In the genomic region with DNA sequence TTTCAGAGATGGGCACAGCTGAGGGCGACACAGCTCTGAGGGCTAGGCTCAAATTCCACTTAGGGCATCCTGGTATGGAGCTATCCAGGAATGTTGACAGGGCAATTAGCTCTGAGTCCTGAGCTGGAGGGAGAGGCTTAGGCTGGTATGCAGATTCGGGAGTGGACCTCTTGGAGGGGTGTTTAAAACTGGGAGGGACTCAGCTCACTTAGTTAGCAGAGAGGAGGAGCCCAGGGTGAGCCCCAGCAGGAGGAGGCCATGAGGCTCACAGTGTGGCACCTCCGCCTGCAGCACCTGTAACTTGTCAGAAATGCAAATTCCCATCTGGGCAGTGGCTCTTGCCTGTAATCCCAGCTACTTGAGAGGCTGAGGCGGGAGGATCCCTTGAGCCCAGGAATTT, we compare ENCODE assay signal across 22 cellular contexts. TPM values are rescaled to one million over a fixed set of nuclear protein-coding genes. Genes with fewer than 3 reads are reported as not detected.
"Had no signal": no experiment of that assay in that cellular context is flagged by ENCODE, and none has a peak within 500 bp of the region (broad histone marks: within the 10 kb centered on the region; RNA-seq: fewer than 3 reads in every experiment).

No MANE protein-coding gene starts in this region.

- H3K27me3 ChIP-seq: brain microvascular endothelial cell, foreskin keratinocyte, suprapubic skin had no signal

- H3K9me3 ChIP-seq: mucosa of descending colon, suprapubic skin had no signal

- H3K4me3 ChIP-seq: mucosa of descending colon, suprapubic skin had no signal

- H3K4me1 ChIP-seq: foreskin keratinocyte had no signal

- FAIRE-seq: endothelial cell of umbilical vein, islet of Langerhans, small intestine had no signal

- ATAC-seq: activated CD8-positive, alpha-beta T cell treated with anti-CD3 and anti-CD28 coated beads, Interleukin-2, amount 10 ng/mL, durations not matched to agents 7 days and 5 days; activated naive CD4-positive, alpha-beta T cell treated with anti-CD3 and anti-CD28 coated beads, Interleukin-2, amount 50 U/mL, for 72 hours; foreskin keratinocyte; mucosa of descending colon; naive thymus-derived CD8-positive, alpha-beta T cell had no signal

- DNase-seq: activated CD4-positive, alpha-beta T cell treated with anti-CD3 and anti-CD28 coated beads, Interleukin-2, amount 10 ng/mL, durations not matched to agents 24 days and 14 days; activated CD4-positive, CD25-positive, alpha-beta regulatory T cell; activated CD8-positive, alpha-beta memory T cell treated with anti-CD3 and anti-CD28 coated beads, Interleukin-2, amount 50 U/mL, for 4 hours; activated CD8-positive, alpha-beta T cell treated with anti-CD3 and anti-CD28 coated beads, Interleukin-2, amount 10 ng/mL, durations not matched to agents 7 days and 5 days; activated effector memory CD4-positive, alpha-beta T cell treated with anti-CD3 and anti-CD28 coated beads, Interleukin-2, amount 50 U/mL, for 16 hours; activated T-cell treated with anti-CD3 and anti-CD28 coated beads, Interleukin-2, amount 50 U/mL, for 48 hours; amniotic stem cell; brain microvascular endothelial cell; cortex of kidney; effector CD4-positive, alpha-beta T cell; foreskin keratinocyte; head of caudate nucleus; mucosa of descending colon; naive thymus-derived CD8-positive, alpha-beta T cell; posterior cingulate gyrus; small intestine; stimulated activated CD4-positive, alpha-beta T cell treated with anti-CD3 and anti-CD28 coated beads, Interleukin-4, amount 100 ng/mL, for 4 hours; stimulated activated CD8-positive, alpha-beta memory T cell treated with anti-CD3 and anti-CD28 coated beads, Interleukin-4, amount 100 ng/mL, for 48 hours had no signal

- H3K27ac ChIP-seq: brain microvascular endothelial cell, foreskin keratinocyte, suprapubic skin had no signal

RNA-seq across cellular contexts. Expression of gene EHD2, which starts 21.9 kb away (rescaled TPM):
- total RNA-seq: naive thymus-derived CD8-positive, alpha-beta T cell had no signal
- polyA plus RNA-seq: naive thymus-derived CD8-positive, alpha-beta T cell had no signal
